Comparison of ENCODE assay signal across 8 cellular contexts in the genomic region with DNA sequence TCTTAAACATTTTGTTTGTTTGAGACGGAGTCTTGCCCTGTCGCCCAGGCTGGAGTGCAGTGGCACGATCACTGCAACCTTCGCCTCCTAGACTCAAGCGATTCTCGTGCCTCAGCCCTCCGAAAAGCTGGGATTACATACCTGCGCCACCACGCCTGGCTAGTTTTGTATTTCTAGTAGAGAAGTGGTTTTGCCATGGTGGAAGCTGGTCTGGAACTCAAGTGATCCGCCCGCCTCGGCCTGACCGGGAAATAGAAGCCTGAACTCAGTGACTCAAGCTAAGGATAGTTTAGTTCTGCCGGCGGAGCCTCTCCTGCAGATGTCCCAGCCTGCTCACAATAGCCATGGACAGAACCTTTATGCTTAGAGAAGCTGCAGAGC. TPM values are rescaled to one million over a fixed set of nuclear protein-coding genes. Genes with fewer than 3 reads are reported as not detected.
A peak's percentile ranks its signal among the peaks of the same experiment; 100 is the strongest.
DNase-seq lines count a peak whose midpoint lies in the region; ATAC-seq and TF ChIP-seq lines count a peak whose summit lies in the region.

No MANE protein-coding gene starts in this region.

- POLR2A ChIA-PET in SK-N-SH (lab: Yijun Ruan, JAX): interaction anchor here (1.0 to 2.2 kb wide), 9 partner anchors 8 to 618 kb away, joined by 4 to 22 read pairs (median 6); a partner anchor contains a TSS

- WGBS in SK-N-SH (ENCODE audit: low lambda C conversion rate): 2% methylated on average over 11 of the region's 15 CpGs
- 1 to 2% (median 1%) methylated on average over 15 of the region's 15 CpGs for WGBS in spleen, 5 donors

- H3K27ac ChIP-seq in SK-N-SH (ENCODE audit: low read depth in 2 of 2, low read length in 1 of 2): peak overlapping the region; percentile 96 to 97
- peak overlapping the region; percentile 82 to 96 (median 92) for H3K27ac ChIP-seq in spleen

- H3K27me3 ChIP-seq in SK-N-SH (ENCODE audit: insufficient read depth): no peaks in the 10 kb centered on the region
- no peaks in the 10 kb centered on the region for H3K27me3 ChIP-seq in kidney epithelial cell (ENCODE audit: control insufficient read depth, insufficient read depth, low read length)
- H3K27me3 ChIP-seq in spleen (replicated peaks in 1 of 7): no peaks in the 10 kb centered on the region

- H3K79me2 ChIP-seq in SK-N-SH (ENCODE audit: insufficient read depth): peaks cover 52% of the 10 kb centered on the region

- peak overlapping the region; percentile 80 for H2AFZ ChIP-seq in SK-N-SH (ENCODE audit: low read depth)

- TF ChIP-seq POLR2A in spleen (IDR thresholded peaks at IDR 0.05): no peak

- peak; percentile 25 for DNase-seq in DMS153 treated with DMSO at 0.1 percent for 48 hours (lab: John Stamatoyannopoulos, UW; ENCODE audit: unreplicated experiment)
- peak; percentile 45 for DNase-seq in SK-N-SH
- peak; percentile 56 for DNase-seq in cerebellar cortex (ENCODE audit: low spot score)
- DNase-seq in kidney epithelial cell (ENCODE audit: low read depth): no peak
- DNase-seq in spleen: no peak
- DNase-seq in effector CD8-positive, alpha-beta T cell (lab: John Stamatoyannopoulos, UW): no peak

- H3K9me3 ChIP-seq in SK-N-SH (no peaks in the 10 kb centered on the region), spleen (no peaks in the 10 kb centered on the region)

- peaks cover 18 to 31% of the 10 kb centered on the region in 2 experiments for H3K36me3 ChIP-seq in SK-N-SH (replicated peaks in 1 of 2; ENCODE audit: control insufficient read depth in 1 of 2, insufficient read depth in 2 of 2, low read length in 1 of 2)
- peaks cover 1% of the 10 kb centered on the region for H3K36me3 ChIP-seq in kidney epithelial cell (ENCODE audit: control insufficient read depth, insufficient read depth, low read length)
- H3K36me3 ChIP-seq in spleen: peaks cover 0 to 28% (median 5%) of the 10 kb centered on the region in 6 donors

- CTCF ChIA-PET in SK-N-SH (lab: Yijun Ruan, JAX): interaction anchor here (1.1 to 2.4 kb wide), 2 partner anchors 11 to 14 kb away, joined by 3 to 5 read pairs; no protein-coding TSS in a partner anchor

- ATAC-seq in GM19397 (IDR thresholded peaks at IDR 0.05; ENCODE audit: unreplicated experiment) (peak; percentile 31), HG03521 (IDR thresholded peaks at IDR 0.05; ENCODE audit: unreplicated experiment) (peak; percentile 26)

- TF ChIP-seq EP300 in SK-N-SH (IDR thresholded peaks at IDR 0.05; ENCODE audit: borderline replicate concordance in 1 of 2, low read depth in 1 of 2, low read length in 1 of 2): no peak

- peaks cover 15% of the 10 kb centered on the region for H3F3A ChIP-seq in SK-N-SH (replicated peaks; ENCODE audit: insufficient read depth)

- intact Hi-C loops in spleen (cut with DNase I; ENCODE audit: low total_unique reads): loop anchor here (10.0 kb wide), 1 partner anchor 51 kb away; a partner anchor contains a TSS

- peak overlapping the region; percentile 98 for H3K9ac ChIP-seq in SK-N-SH

- no peak for TF ChIP-seq CTCF in SK-N-SH (IDR thresholded peaks at IDR 0.05)
- no peak for TF ChIP-seq CTCF in kidney epithelial cell (IDR thresholded peaks at IDR 0.05; ENCODE audit: insufficient read depth, low read length, poor library complexity, severe bottlenecking)
- no peak for TF ChIP-seq CTCF in spleen (IDR thresholded peaks at IDR 0.05 in 8 of 11, conservative IDR thresholded peaks at IDR 0.05 in 3 of 11)

- H3K4me3 ChIP-seq in SK-N-SH (ENCODE audit: low read depth in 2 of 2, low read length in 1 of 2): peak overlapping the region; percentile 70 to 96
- H3K4me3 ChIP-seq in kidney epithelial cell (ENCODE audit: low read depth, low read length): peak overlapping the region; percentile 55
- peak overlapping the region; percentile 74 to 93 (median 83) for H3K4me3 ChIP-seq in spleen

- no peak for TF ChIP-seq RAD21 in SK-N-SH (IDR thresholded peaks at IDR 0.05; ENCODE audit: low read length)

- peaks cover 2% of the 10 kb centered on the region for H4K20me1 ChIP-seq in SK-N-SH (ENCODE audit: insufficient read depth)

- H3K9me2 ChIP-seq in SK-N-SH: no peaks in the 10 kb centered on the region

- peak overlapping the region; percentile 94 for H3K4me2 ChIP-seq in SK-N-SH

- peaks cover 5% of the 10 kb centered on the region in 2 experiments; a peak in 2 of 4 replicates for H3K4me1 ChIP-seq in SK-N-SH (ENCODE audit: control insufficient read depth in 1 of 2, insufficient read depth in 2 of 2, low read depth in 1 of 2, low read length in 1 of 2)
- H3K4me1 ChIP-seq in spleen: peaks cover 21 to 59% (median 51%) of the 10 kb centered on the region in 6 donors

TF ChIP-seq in SK-N-SH, 30 proteins besides CTCF, POLR2A, EP300 and RAD21:
- no peak for TF ChIP-seq SMC3 (IDR thresholded peaks at IDR 0.05; ENCODE audit: low read depth, low read length)
- 0 out of 2 replicates have a peak, but pooled peaks have one; percentile 22 for TF ChIP-seq TAF1 (IDR thresholded peaks at IDR 0.05; ENCODE audit: borderline replicate concordance, low read depth, low read length)

RNA-seq across cellular contexts. Expression of a gene that starts 53.0 kb away (rescaled TPM):
- polyA plus RNA-seq in SK-N-SH (2012; rRNA removed): 3.1 and 4.2 TPM in 2 replicates
- polyA plus RNA-seq in SK-N-SH (2012; cell fraction: cytosol; rRNA removed): 3.9 and 5.2 TPM in 2 replicates
- polyA plus RNA-seq in SK-N-SH (2012; cell fraction: nucleus; rRNA removed): 3.4 and 6.1 TPM in 2 replicates
- total RNA-seq in kidney epithelial cell: 13.7 and 14.9 TPM in 2 replicates
- 10 to 100 TPM; 21.0 to 35.6 (median 25.7) TPM for total RNA-seq in spleen
- 1 to 10 TPM; 5.6 to 6.3 (median 6.0) TPM for polyA plus RNA-seq in spleen

Comparison
In these comparisons a context has a peak if more than half of its experiments do, and no peak if none do; other contexts are left out.
1. DNase-seq: peak in DMS153 treated with DMSO at 0.1 percent for 48 hours (single experiment), SK-N-SH (single experiment) and cerebellar cortex (single experiment); none in kidney epithelial cell (single experiment), spleen (single experiment) and effector CD8-positive, alpha-beta T cell (single experiment).
2. Peak in every context shown above with its lines, with median percentiles within 50 percentile points of each other: H3K4me3 ChIP-seq.